In the genomic region with DNA sequence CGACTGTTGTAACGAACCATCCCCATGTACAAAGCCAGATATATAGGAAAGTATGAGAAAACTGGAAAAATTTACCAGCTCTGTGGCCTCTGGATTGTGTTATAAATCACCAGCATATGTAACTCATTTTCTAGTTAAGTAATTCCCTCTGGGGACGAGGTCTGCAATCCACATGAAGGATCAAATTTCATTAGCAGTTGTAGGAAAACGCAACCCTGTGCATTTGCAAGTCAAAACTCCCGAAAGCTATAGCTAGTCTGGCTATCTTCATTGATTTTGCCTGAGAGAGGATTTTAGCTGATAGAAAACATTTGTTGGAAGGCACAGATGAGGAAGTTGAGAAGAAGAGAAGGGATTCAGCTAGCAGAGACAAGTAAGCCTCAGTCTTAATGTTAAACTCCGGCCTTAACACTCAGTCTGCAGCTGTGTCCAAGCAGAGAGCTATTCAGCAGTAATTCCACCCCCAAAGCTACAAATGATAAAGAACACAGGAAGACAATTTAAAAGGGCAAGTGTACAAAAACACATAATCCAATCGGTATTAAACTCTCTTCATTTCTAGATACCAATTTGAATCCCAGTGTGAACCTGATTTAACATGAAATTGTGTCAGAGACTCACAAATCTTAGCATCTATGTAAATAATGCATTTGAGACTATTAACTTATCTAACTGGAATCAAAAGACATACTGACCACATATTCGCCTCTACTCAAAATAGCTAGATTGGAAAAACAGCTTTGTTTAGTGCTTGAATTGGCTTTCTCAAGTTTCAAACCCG, we compare ENCODE assay signal across 8 cellular contexts. TPM values are rescaled to one million over a fixed set of nuclear protein-coding genes. Genes with fewer than 3 reads are reported as not detected.
DNase-seq lines count a peak whose midpoint lies in the region; ATAC-seq and TF ChIP-seq lines count a peak whose summit lies in the region.

No MANE protein-coding gene starts in this region.

- H3K36me3 Mint-ChIP-seq in activated CD8-positive, alpha-beta T cell treated with anti-CD3 and anti-CD28 coated beads, Interleukin-2, amount 10 ng/mL, durations not matched to agents 7 days and 5 days (ENCODE audit: low read depth), result peaks cover 7% of the 10 kb centered on the region
- peaks cover 20% of the 10 kb centered on the region for H3K36me3 Mint-ChIP-seq in activated CD8-positive, alpha-beta T cell treated with anti-CD3 and anti-CD28 coated beads for 36 hours (ENCODE audit: low read depth)
- no peaks in the 10 kb centered on the region for H3K36me3 Mint-ChIP-seq in immature natural killer cell

- H3K36me3 ChIP-seq in kidney epithelial cell (ENCODE audit: control insufficient read depth, insufficient read depth, low read length) (no peaks in the 10 kb centered on the region), upper lobe of right lung (no peaks in the 10 kb centered on the region)

- peak overlapping the region; percentile 76 for H3K27ac ChIP-seq in upper lobe of right lung

- no peak overlapping the region for H3K27ac Mint-ChIP-seq in activated CD8-positive, alpha-beta T cell treated with anti-CD3 and anti-CD28 coated beads, Interleukin-2, amount 10 ng/mL, durations not matched to agents 7 days and 5 days
- H3K27ac Mint-ChIP-seq in activated CD8-positive, alpha-beta T cell treated with anti-CD3 and anti-CD28 coated beads for 36 hours, result no peak overlapping the region
- no peak overlapping the region for H3K27ac Mint-ChIP-seq in immature natural killer cell

- no peaks in the 10 kb centered on the region for H3K27me3 ChIP-seq in kidney epithelial cell (ENCODE audit: control insufficient read depth, insufficient read depth, low read length)
- no peaks in the 10 kb centered on the region for H3K27me3 ChIP-seq in upper lobe of right lung

- peaks cover 20% of the 10 kb centered on the region for H3K4me1 ChIP-seq in upper lobe of right lung

- H3K27me3 Mint-ChIP-seq in activated CD8-positive, alpha-beta T cell treated with anti-CD3 and anti-CD28 coated beads, Interleukin-2, amount 10 ng/mL, durations not matched to agents 7 days and 5 days (ENCODE audit: low read depth), result no peaks in the 10 kb centered on the region
- no peaks in the 10 kb centered on the region for H3K27me3 Mint-ChIP-seq in activated CD8-positive, alpha-beta T cell treated with anti-CD3 and anti-CD28 coated beads for 36 hours
- H3K27me3 Mint-ChIP-seq in immature natural killer cell (ENCODE audit: low read depth in 3 of 3), result no peaks in the 10 kb centered on the region

- peak; percentile 21 for ATAC-seq in activated CD8-positive, alpha-beta T cell treated with anti-CD3 and anti-CD28 coated beads, Interleukin-2, amount 10 ng/mL, durations not matched to agents 7 days and 5 days
- no peak for ATAC-seq in activated CD8-positive, alpha-beta T cell treated with anti-CD3 and anti-CD28 coated beads for 36 hours
- ATAC-seq in upper lobe of right lung, result peak; percentile 40

- no peaks in the 10 kb centered on the region for H3K9me3 ChIP-seq in upper lobe of right lung

- H3K4me3 Mint-ChIP-seq in activated CD8-positive, alpha-beta T cell treated with anti-CD3 and anti-CD28 coated beads, Interleukin-2, amount 10 ng/mL, durations not matched to agents 7 days and 5 days, result no peak overlapping the region
- H3K4me3 Mint-ChIP-seq in activated CD8-positive, alpha-beta T cell treated with anti-CD3 and anti-CD28 coated beads for 36 hours, result no peak overlapping the region
- no peak overlapping the region for H3K4me3 Mint-ChIP-seq in immature natural killer cell

- no peak for TF ChIP-seq CTCF in activated CD8-positive, alpha-beta T cell treated with anti-CD3 and anti-CD28 coated beads for 36 hours (IDR thresholded peaks at IDR 0.05)
- TF ChIP-seq CTCF in astrocyte of the spinal cord (IDR thresholded peaks at IDR 0.05; ENCODE audit: low read depth, low read length), result no peak
- no peak for TF ChIP-seq CTCF in kidney epithelial cell (IDR thresholded peaks at IDR 0.05; ENCODE audit: insufficient read depth, low read length, poor library complexity, severe bottlenecking)
- no peak for TF ChIP-seq CTCF in upper lobe of right lung (IDR thresholded peaks at IDR 0.05)

- in situ Hi-C loops in astrocyte of the spinal cord (cut with HindIII; ENCODE audit: low sequenced_read_pairs), result no loop called here

- DNase-seq in activated CD8-positive, alpha-beta T cell treated with anti-CD3 and anti-CD28 coated beads, Interleukin-2, amount 10 ng/mL, durations not matched to agents 7 days and 5 days, result no peak
- no peak for DNase-seq in activated CD8-positive, alpha-beta T cell treated with anti-CD3 and anti-CD28 coated beads for 36 hours
- DNase-seq in NCI-H187 (lab: John Stamatoyannopoulos, UW) (peak; percentile 54 to 63), astrocyte of the spinal cord (ENCODE audit: low read depth, low spot score) (peak; percentile 91), kidney epithelial cell (ENCODE audit: low read depth) (no peak), upper lobe of right lung (no peak), immature natural killer cell (no peak), NK-92 (lab: John Stamatoyannopoulos, UW; ENCODE audit: unreplicated experiment) (no peak)

- intact Hi-C loops in activated CD8-positive, alpha-beta T cell treated with anti-CD3 and anti-CD28 coated beads for 36 hours (cut with micrococcal nuclease), result loop anchor here (5.0 kb wide), 1 partner anchor 61 kb away; a partner anchor contains a TSS
- intact Hi-C loops in upper lobe of right lung (cut with DNase I), result no loop called here

- H3K4me1 Mint-ChIP-seq in activated CD8-positive, alpha-beta T cell treated with anti-CD3 and anti-CD28 coated beads, Interleukin-2, amount 10 ng/mL, durations not matched to agents 7 days and 5 days (ENCODE audit: low read depth), result peaks cover 25% of the 10 kb centered on the region
- peaks cover 39% of the 10 kb centered on the region for H3K4me1 Mint-ChIP-seq in activated CD8-positive, alpha-beta T cell treated with anti-CD3 and anti-CD28 coated beads for 36 hours (ENCODE audit: low read depth)
- peaks cover 5 to 22% of the 10 kb centered on the region in 2 donors for H3K4me1 Mint-ChIP-seq in immature natural killer cell

- CTCF ChIA-PET in activated CD8-positive, alpha-beta T cell treated with anti-CD3 and anti-CD28 coated beads, Interleukin-2, amount 10 ng/mL, durations not matched to agents 7 days and 5 days (lab: Charles Lee), result interaction anchor here (0.6 to 3.1 kb wide), 18 partner anchors 9 to 254 kb away, joined by 3 to 34 read pairs (median 5); a partner anchor contains a TSS
- CTCF ChIA-PET in activated CD8-positive, alpha-beta T cell treated with anti-CD3 and anti-CD28 coated beads for 36 hours (lab: Charles Lee), result interaction anchor here (0.9 to 3.2 kb wide), 18 partner anchors 9 to 254 kb away, joined by 3 to 22 read pairs (median 6); a partner anchor contains a TSS

- POLR2A ChIA-PET in activated CD8-positive, alpha-beta T cell treated with anti-CD3 and anti-CD28 coated beads, Interleukin-2, amount 10 ng/mL, durations not matched to agents 7 days and 5 days (lab: Charles Lee), result interaction anchor here (0.6 to 2.2 kb wide), 6 partner anchors 9 to 560 kb away, joined by 4 to 16 read pairs (median 6); a partner anchor contains a TSS
- POLR2A ChIA-PET in activated CD8-positive, alpha-beta T cell treated with anti-CD3 and anti-CD28 coated beads for 36 hours (lab: Charles Lee), result interaction anchor here (0.6 to 2.0 kb wide), 8 partner anchors 10 to 265 kb away, joined by 3 to 11 read pairs (median 4); a partner anchor contains a TSS

- H3K4me3 ChIP-seq in astrocyte of the spinal cord (ENCODE audit: low read depth, low read length) (peak overlapping the region; percentile 64), kidney epithelial cell (ENCODE audit: low read depth, low read length) (peak overlapping the region; percentile 64), upper lobe of right lung (peak overlapping the region; percentile 50)

- no peaks in the 10 kb centered on the region for H3K9me3 Mint-ChIP-seq in activated CD8-positive, alpha-beta T cell treated with anti-CD3 and anti-CD28 coated beads, Interleukin-2, amount 10 ng/mL, durations not matched to agents 7 days and 5 days (ENCODE audit: insufficient read depth)
- H3K9me3 Mint-ChIP-seq in activated CD8-positive, alpha-beta T cell treated with anti-CD3 and anti-CD28 coated beads for 36 hours, result no peaks in the 10 kb centered on the region
- H3K9me3 Mint-ChIP-seq in immature natural killer cell, result no peaks in the 10 kb centered on the region

RNA-seq across cellular contexts. Expression of a gene that starts 54.2 kb away (rescaled TPM):
- 10 to 100 TPM; 38.7 to 40.6 TPM for total RNA-seq in activated CD8-positive, alpha-beta T cell treated with anti-CD3 and anti-CD28 coated beads, Interleukin-2, amount 10 ng/mL, durations not matched to agents 7 days and 5 days
- total RNA-seq in activated CD8-positive, alpha-beta T cell treated with anti-CD3 and anti-CD28 coated beads for 36 hours, result 10 to 100 TPM; 33.9 to 39.5 TPM
- 40.3 and 40.9 TPM in 2 replicates for total RNA-seq in kidney epithelial cell
- total RNA-seq in upper lobe of right lung, result 33.2 TPM
- polyA plus RNA-seq in immature natural killer cell, result 100 to 1,000 TPM in 1 of 3 donors, 10 to 100 TPM in 2; 57.2 to 104 (median 64.0) TPM

Comparison
In these comparisons a context has a peak if more than half of its experiments do, and no peak if none do; other contexts are left out.
1. DNase-seq: peak in NCI-H187 (2 of 2) and astrocyte of the spinal cord (single experiment); none in activated CD8-positive, alpha-beta T cell treated with anti-CD3 and anti-CD28 coated beads, Interleukin-2, amount 10 ng/mL, durations not matched to agents 7 days and 5 days (single experiment), activated CD8-positive, alpha-beta T cell treated with anti-CD3 and anti-CD28 coated beads for 36 hours (single experiment), kidney epithelial cell (single experiment), upper lobe of right lung (single experiment), immature natural killer cell (0 of 3) and NK-92 (single experiment).
2. Peak in every context shown above with its lines, with median percentiles within 50 percentile points of each other: H3K4me3 ChIP-seq.